In the genomic region with DNA sequence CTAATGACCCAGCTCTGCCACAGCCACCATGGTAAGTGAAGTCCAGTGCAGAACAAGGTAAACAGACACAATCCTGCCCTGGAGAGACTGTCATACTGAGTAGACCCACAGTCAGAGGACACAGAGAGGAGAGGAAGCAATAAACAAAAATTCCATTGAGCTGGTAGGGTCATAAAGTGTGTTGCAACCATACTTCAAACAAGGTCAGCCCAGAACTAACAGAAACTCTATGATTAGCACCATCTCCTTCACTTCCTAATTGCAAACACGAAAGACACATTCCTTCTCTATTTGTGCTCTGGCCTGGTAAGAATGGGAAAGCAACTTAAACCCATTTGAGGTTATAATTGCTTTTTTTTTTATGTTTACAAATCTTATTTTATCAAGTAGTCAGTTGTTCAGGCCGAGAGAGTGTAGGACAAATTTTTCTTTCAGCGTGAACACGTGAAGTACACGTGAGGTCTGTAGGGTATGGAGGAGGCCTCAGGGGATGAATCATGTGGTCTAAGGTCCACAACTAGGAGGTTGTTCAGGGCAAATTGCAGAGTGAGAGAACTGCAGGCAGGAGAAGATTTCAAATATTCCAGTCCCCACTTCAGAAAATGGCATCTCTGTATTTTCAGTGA, we compare ENCODE assay signal across 1 cellular context.
TF ChIP-seq lines count a peak whose summit lies in the region.

No MANE protein-coding gene starts in this region.

TF ChIP-seq in WTC11, 78 proteins besides CTCF, POLR2A, EP300 and RAD21 (continued from another document):
- TF ChIP-seq, protein P1, sequence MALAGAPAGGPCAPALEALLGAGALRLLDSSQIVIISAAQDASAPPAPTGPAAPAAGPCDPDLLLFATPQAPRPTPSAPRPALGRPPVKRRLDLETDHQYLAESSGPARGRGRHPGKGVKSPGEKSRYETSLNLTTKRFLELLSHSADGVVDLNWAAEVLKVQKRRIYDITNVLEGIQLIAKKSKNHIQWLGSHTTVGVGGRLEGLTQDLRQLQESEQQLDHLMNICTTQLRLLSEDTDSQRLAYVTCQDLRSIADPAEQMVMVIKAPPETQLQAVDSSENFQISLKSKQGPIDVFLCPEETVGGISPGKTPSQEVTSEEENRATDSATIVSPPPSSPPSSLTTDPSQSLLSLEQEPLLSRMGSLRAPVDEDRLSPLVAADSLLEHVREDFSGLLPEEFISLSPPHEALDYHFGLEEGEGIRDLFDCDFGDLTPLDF (CRISPR knock-in tag; IDR thresholded peaks at IDR 0.05), result no peak
